In genomic region chr18:5380581-5380980, GRCh38 we compare ENCODE assay signal across 19 cellular contexts.
"Had no signal": no experiment of that assay in that cellular context is flagged by ENCODE, and none has a peak within 500 bp of the region (broad histone marks: within the 10 kb centered on the region; RNA-seq: fewer than 3 reads in every experiment).

No MANE protein-coding gene starts in this region.

- H3K4me1 ChIP-seq: esophagus muscularis mucosa, gastrocnemius medialis, suprapubic skin, tibial artery, upper lobe of left lung, uterus had no signal

- DNase-seq: cortex of kidney; dorsolateral prefrontal cortex; effector CD8-positive, alpha-beta T cell; gastrocnemius medialis; immature natural killer cell; left ventricle myocardium superior; naive thymus-derived CD4-positive, alpha-beta T cell; ovary; right cardiac atrium; small intestine; stimulated activated CD4-positive, alpha-beta T cell treated with anti-CD3 and anti-CD28 coated beads, Interleukin-12 subunit alpha, Interleukin-12 subunit beta, amount 100 ng/mL, for 4 hours; stimulated activated naive CD8-positive, alpha-beta T cell treated with anti-CD3 and anti-CD28 coated beads, Interleukin-15, Interleukin-2, amounts not matched to agents 100 U/mL and 50 U/mL, for 24 hours; tibial artery; upper lobe of left lung; uterus had no signal

- H3K36me3 ChIP-seq: esophagus muscularis mucosa, gastrocnemius medialis, ovary, suprapubic skin, tibial artery, upper lobe of left lung, uterus had no signal

- H3K4me3 Mint-ChIP-seq: immature natural killer cell; naive thymus-derived CD4-positive, alpha-beta T cell had no signal

- H3K27me3 Mint-ChIP-seq: naive thymus-derived CD4-positive, alpha-beta T cell; progenitor cell of endocrine pancreas had no signal

- ATAC-seq: gastrocnemius medialis; left ventricle myocardium superior; naive thymus-derived CD4-positive, alpha-beta T cell; right cardiac atrium; stimulated activated naive CD8-positive, alpha-beta T cell treated with anti-CD3 and anti-CD28 coated beads, Interleukin-15, Interleukin-2, amounts not matched to agents 100 U/mL and 50 U/mL, for 24 hours had no signal

- H3K4me1 Mint-ChIP-seq: immature natural killer cell had no signal

- H3K36me3 Mint-ChIP-seq: immature natural killer cell; naive thymus-derived CD4-positive, alpha-beta T cell had no signal

- H3K9me3 Mint-ChIP-seq: immature natural killer cell; naive thymus-derived CD4-positive, alpha-beta T cell had no signal

- H3K9me3 ChIP-seq: esophagus muscularis mucosa, gastrocnemius medialis, ovary, suprapubic skin, tibial artery, upper lobe of left lung, uterus had no signal

- H3K27me3 ChIP-seq: dorsolateral prefrontal cortex, esophagus muscularis mucosa, gastrocnemius medialis, ovary, suprapubic skin, tibial artery, upper lobe of left lung, uterus had no signal

- H3K27ac Mint-ChIP-seq: immature natural killer cell; naive thymus-derived CD4-positive, alpha-beta T cell; progenitor cell of endocrine pancreas had no signal

- H3K4me3 ChIP-seq: dorsolateral prefrontal cortex, esophagus muscularis mucosa, gastrocnemius medialis, ovary, suprapubic skin, tibial artery, upper lobe of left lung, uterus had no signal

- H3K27ac ChIP-seq: dorsolateral prefrontal cortex, epithelial cell of prostate, esophagus muscularis mucosa, gastrocnemius medialis, ovary, suprapubic skin, tibial artery, upper lobe of left lung, uterus had no signal
